21 cellular contexts compared by ENCODE assay signal in genomic region chr13:73096173-73097117, GRCh38. TPM values are rescaled to one million over a fixed set of nuclear protein-coding genes. Genes with fewer than 3 reads are reported as not detected.
A peak's percentile ranks its signal among the peaks of the same experiment; 100 is the strongest.
DNase-seq lines count a peak whose midpoint lies in the region; ATAC-seq, FAIRE-seq and TF ChIP-seq lines count a peak whose summit lies in the region.
"Had no signal": no experiment of that assay in that cellular context is flagged by ENCODE, and none has a peak within 500 bp of the region (broad histone marks: within the 10 kb centered on the region; RNA-seq: fewer than 3 reads in every experiment).

No MANE protein-coding gene starts in this region.

- H3K36me3 ChIP-seq in HepG2 (replicated peaks in 1 of 2; ENCODE audit: control insufficient read depth in 1 of 2, insufficient read depth in 2 of 2, low read length in 2 of 2): no peaks in the 10 kb centered on the region
- H3K36me3 ChIP-seq in right lobe of liver: no peaks in the 10 kb centered on the region
- H3K36me3 ChIP-seq in lower lobe of right lung: no peaks in the 10 kb centered on the region
- H3K36me3 ChIP-seq in gastroesophageal sphincter: no peaks in the 10 kb centered on the region
- H3K36me3 ChIP-seq: vagina had no signal

- H3K4me3 ChIP-seq in HepG2 (replicated peaks in 1 of 3; ENCODE audit: insufficient read depth in 1 of 3, low read depth in 2 of 3, low read length in 3 of 3): no peak overlapping the region
- no peak overlapping the region for H3K4me3 ChIP-seq in right lobe of liver
- no peak overlapping the region for H3K4me3 ChIP-seq in lower lobe of right lung
- H3K4me3 ChIP-seq in gastroesophageal sphincter: no peak overlapping the region
- H3K4me3 ChIP-seq: vagina had no signal

- no peak for TF ChIP-seq EP300 in HepG2 (IDR thresholded peaks at IDR 0.05; ENCODE audit: low read depth in 2 of 2, low read length in 2 of 2)
- no peak for TF ChIP-seq EP300 in HepG2 (CRISPR knock-in tag; IDR thresholded peaks at IDR 0.05; ENCODE audit: borderline replicate concordance)
- TF ChIP-seq EP300 in gastroesophageal sphincter (IDR thresholded peaks at IDR 0.05): no peak

- FAIRE-seq in HepG2 (lab: Jason Lieb, UNC) (no peak), urothelium cell line (lab: Jason Lieb, UNC) (no peak)
- FAIRE-seq: G401.6, GM12891 had no signal

- no peaks in the 10 kb centered on the region for H4K20me1 ChIP-seq in HepG2 (ENCODE audit: insufficient read depth, low read length)

- in situ Hi-C loops in HepG2 (cut with HindIII; ENCODE audit: extremely low pct_ligation_motif_present, low pct_unique_long_range_greater_than_20kb): no loop called here

- H3K9me3 ChIP-seq in HepG2 (ENCODE audit: low read length) (no peaks in the 10 kb centered on the region), right lobe of liver (no peaks in the 10 kb centered on the region), lower lobe of right lung (no peaks in the 10 kb centered on the region), gastroesophageal sphincter (no peaks in the 10 kb centered on the region)
- H3K9me3 ChIP-seq: vagina had no signal

- no peak for TF ChIP-seq POLR2A in HepG2 (IDR thresholded peaks at IDR 0.05; ENCODE audit: insufficient read depth in 1 of 2, low read depth in 2 of 2, low read length in 2 of 2)
- no peak for TF ChIP-seq POLR2A in right lobe of liver (IDR thresholded peaks at IDR 0.05)
- TF ChIP-seq POLR2A in gastroesophageal sphincter (IDR thresholded peaks at IDR 0.05): no peak

- CTCF ChIA-PET in HepG2 (lab: Yijun Ruan, JAX; ENCODE audit: low intra/inter-chr PET ratio, low total read pairs): no interaction called here

- no peak for TF ChIP-seq RAD21 in HepG2 (CRISPR knock-in tag; IDR thresholded peaks at IDR 0.05)

- no peaks in the 10 kb centered on the region for H3K79me2 ChIP-seq in HepG2 (ENCODE audit: insufficient read depth, low read length)

- BruUV-seq in HepG2 (replicated peaks; lab: Mats Ljungman, UMichigan): no TSS peak

- peaks cover 14% of the 10 kb centered on the region; the same call in 1 of the 2 replicates for H3K4me1 ChIP-seq in HepG2 (ENCODE audit: insufficient read depth, low read length)
- no peaks in the 10 kb centered on the region for H3K4me1 ChIP-seq in right lobe of liver
- H3K4me1 ChIP-seq in foreskin keratinocyte: peaks cover 13% of the 10 kb centered on the region
- no peaks in the 10 kb centered on the region for H3K4me1 ChIP-seq in lower lobe of right lung
- no peaks in the 10 kb centered on the region for H3K4me1 ChIP-seq in gastroesophageal sphincter
- H3K4me1 ChIP-seq: vagina had no signal

- WGBS in HepG2 (ENCODE audit: low lambda C conversion rate): 39% methylated on average over 8 of the region's 8 CpGs
- 50% methylated on average over 8 of the region's 8 CpGs for WGBS in right lobe of liver (ENCODE audit: insufficient coverage, low coverage, low lambda C conversion rate, missing lambda C conversion rate)
- 53 to 79% methylated on average over 3 to 4 of the region's 8 CpGs for WGBS in gastroesophageal sphincter (ENCODE audit: low coverage in 1 of 2), 2 donors

- intact Hi-C loops in HepG2 (cut with micrococcal nuclease; ENCODE audit: unreplicated experiment) (no loop called here), right lobe of liver (cut with DNase I) (no loop called here), lower lobe of right lung (cut with DNase I) (no loop called here)

- H3K27me3 ChIP-seq in HepG2 (ENCODE audit: control insufficient read depth in 1 of 2, insufficient read depth in 2 of 2, low read length in 2 of 2) (peaks cover 0 to 1% of the 10 kb centered on the region in 2 experiments; a peak in 1 of 5 replicates), right lobe of liver (no peaks in the 10 kb centered on the region), foreskin keratinocyte (no peaks in the 10 kb centered on the region), lower lobe of right lung (ENCODE audit: low read depth) (no peaks in the 10 kb centered on the region), gastroesophageal sphincter (no peaks in the 10 kb centered on the region)
- H3K27me3 ChIP-seq: vagina had no signal

- peak; percentile 21 for DNase-seq in HepG2 (ENCODE audit: low spot score)
- no peak for DNase-seq in right lobe of liver
- DNase-seq in RPMI7951 (ENCODE audit: low read depth): peak; percentile 17
- peak; percentile 78 to 92 for DNase-seq in foreskin keratinocyte
- peak; percentile 66 for DNase-seq in urothelium cell line (ENCODE audit: low spot score)
- DNase-seq in lower lobe of right lung: no peak
- no peak for DNase-seq in stimulated activated CD4-positive, alpha-beta T cell treated with anti-CD3 and anti-CD28 coated beads, Interleukin-2, amount 100 ng/mL, for 24 hours
- DNase-seq: CD4-positive, CD25-positive, alpha-beta regulatory T cell; cerebellar nuclear complex; foreskin fibroblast; H9; NCI-H1092 treated with DMSO at 0.1 percent for 48 hours; NCI-H2107; NCI-H69; stimulated activated naive CD8-positive, alpha-beta T cell treated with anti-CD3 and anti-CD28 coated beads, Interleukin-15, amount 100 ng/mL, for 72 hours had no signal

- no peak for ATAC-seq in HepG2
- no peak for ATAC-seq in right lobe of liver
- ATAC-seq in foreskin keratinocyte: peak; percentile 94
- no peak for ATAC-seq in lower lobe of right lung
- no peak for ATAC-seq in gastroesophageal sphincter
- ATAC-seq: natural killer cell treated with Interleukin-12 subunit alpha and Interleukin-12 subunit beta and Interleukin-15 and Interleukin-18, amount 100 ng/mL, for 72 hours; stimulated activated naive CD8-positive, alpha-beta T cell treated with anti-CD3 and anti-CD28 coated beads, Interleukin-15, amount 100 ng/mL, for 72 hours; WTC11 had no signal

- H3K4me2 ChIP-seq in HepG2 (ENCODE audit: low read depth, low read length): no peak overlapping the region

- H3K9ac ChIP-seq in HepG2 (ENCODE audit: insufficient read depth, low read depth, low read length): no peak overlapping the region

- POLR2A ChIA-PET in HepG2 (lab: Yijun Ruan, JAX): no interaction called here

- peak overlapping the region; percentile 52 for H2AFZ ChIP-seq in HepG2 (ENCODE audit: low read length)

- TF ChIP-seq CTCF in HepG2 (CRISPR knock-in tag; IDR thresholded peaks at IDR 0.05) (no peak), right lobe of liver (IDR thresholded peaks at IDR 0.05) (no peak), foreskin keratinocyte (conservative IDR thresholded peaks at IDR 0.05) (peak; percentile 13), lower lobe of right lung (IDR thresholded peaks at IDR 0.05) (no peak), gastroesophageal sphincter (IDR thresholded peaks at IDR 0.05) (no peak)

- no peak overlapping the region for H3K27ac ChIP-seq in HepG2 (ENCODE audit: extremely low read length, insufficient read depth, low read length)
- H3K27ac ChIP-seq in right lobe of liver: no peak overlapping the region
- H3K27ac ChIP-seq in foreskin keratinocyte: peak overlapping the region; percentile 32
- H3K27ac ChIP-seq in lower lobe of right lung: no peak overlapping the region
- H3K27ac ChIP-seq in gastroesophageal sphincter: no peak overlapping the region
- H3K27ac ChIP-seq: vagina had no signal

TF ChIP-seq in HepG2, 621 proteins besides CTCF, POLR2A, EP300 and RAD21:
- no peak for TF ChIP-seq TMF1 (CRISPR knock-in tag; IDR thresholded peaks at IDR 0.05; ENCODE audit: low read depth)
- TF ChIP-seq HNRNPH1 (optimal IDR thresholded peaks at IDR 0.05; ENCODE audit: low read depth, low read length): no peak
- no peak for TF ChIP-seq ZNF335 (CRISPR knock-in tag; IDR thresholded peaks at IDR 0.05)
- peak; percentile 47; the same call in 1 of the 2 replicates for TF ChIP-seq FOSL2 (CRISPR knock-in tag; IDR thresholded peaks at IDR 0.05)

RNA-seq across cellular contexts. Expression of gene KLF5, which starts 37.6 kb away (rescaled TPM):
- total RNA-seq in HepG2 (2016; rRNA removed; fragmentation: Illumina TruSeq; extraction: Trizol): 0.52 and 1.7 TPM in 2 replicates
- 0.09 and 0.20 TPM in 2 replicates for total RNA-seq in HepG2 (2016; cell fraction: cytosol; rRNA removed; fragmentation: Illumina TruSeq; extraction: Trizol; ENCODE audit: low read depth)
- 0.58 and 1.3 TPM in 2 replicates for total RNA-seq in HepG2 (2016; cell fraction: insoluble cytoplasmic fraction; rRNA removed; fragmentation: Illumina TruSeq; extraction: Trizol)
- 0.46 and 0.62 TPM in 2 replicates for total RNA-seq in HepG2 (2016; cell fraction: membrane; rRNA removed; fragmentation: Illumina TruSeq; extraction: Trizol)
- 0.66 and 1.5 TPM in 2 replicates for total RNA-seq in HepG2 (2016; cell fraction: nucleus; rRNA removed; fragmentation: Illumina TruSeq; extraction: Trizol)
- 7.1 and 9.2 TPM in 2 replicates for polyA plus RNA-seq in HepG2 (2011; rRNA removed)
- 5.3 and 6.9 TPM in 2 replicates for polyA plus RNA-seq in HepG2 (2011; cell fraction: cytosol; rRNA removed)
- polyA plus RNA-seq in HepG2 (2011; cell fraction: nucleus; rRNA removed): 4.8 and 5.5 TPM in 2 replicates
- polyA plus RNA-seq in HepG2 (2012): 2.4 and 5.3 TPM in 2 replicates
- 0.11 and 0.15 TPM in 2 replicates for polyA plus RNA-seq in HepG2 (2016; cell fraction: cytosol; fragmentation: Illumina TruSeq; extraction: Trizol; ENCODE audit: low read depth)
- 1.6 and 2.0 TPM in 2 replicates for polyA plus RNA-seq in HepG2 (2016; cell fraction: insoluble cytoplasmic fraction; fragmentation: Illumina TruSeq; extraction: Trizol; ENCODE audit: low read depth)
- polyA plus RNA-seq in HepG2 (2016; cell fraction: membrane; fragmentation: Illumina TruSeq; extraction: Trizol; ENCODE audit: low read depth): 0.45 and 0.58 TPM in 2 replicates
- 1.8 and 2.4 TPM in 2 replicates for polyA plus RNA-seq in HepG2 (2016; cell fraction: nucleus; fragmentation: Illumina TruSeq; extraction: Trizol; ENCODE audit: insufficient read depth, low read depth)
- 14.3 and 611 TPM in 2 replicates for polyA minus RNA-seq in HepG2 (2011; rRNA and poly(A)+ RNA removed; ENCODE audit: low replicate concordance)
- 3.6 and 4.0 TPM in 2 replicates for polyA minus RNA-seq in HepG2 (2011; cell fraction: cytosol; rRNA and poly(A)+ RNA removed)
- polyA minus RNA-seq in HepG2 (2011; cell fraction: nucleus; rRNA and poly(A)+ RNA removed): 6.2 and 7.8 TPM in 2 replicates
- 1 to 10 TPM in 2 of 6 experiments, under 1 TPM in 4; 0.29 to 4.2 (median 0.74) TPM for total RNA-seq in right lobe of liver
- 4.1 and 4.6 TPM in 2 replicates for total RNA-seq in RPMI7951 (2014; rRNA removed; shearing (Covaris generic))
- total RNA-seq in foreskin keratinocyte: 75.7 and 85.3 TPM in 2 replicates
- 31.6 and 39.7 TPM in 2 replicates for polyA plus RNA-seq in foreskin keratinocyte
- 46.6 TPM for total RNA-seq in lower lobe of right lung
- total RNA-seq in gastroesophageal sphincter: 10 to 100 TPM in 1 of 4 donors, 1 to 10 TPM in 3; 2.5 to 22.7 (median 4.9) TPM

Comparison
In these comparisons a context has a peak if more than half of its experiments do, and no peak if none do; other contexts are left out.
1. DNase-seq: peak in HepG2 (single experiment), RPMI7951 (single experiment), foreskin keratinocyte (2 of 2) and urothelium cell line (single experiment); none in right lobe of liver (0 of 3), lower lobe of right lung (single experiment) and stimulated activated CD4-positive, alpha-beta T cell treated with anti-CD3 and anti-CD28 coated beads, Interleukin-2, amount 100 ng/mL, for 24 hours (0 of 2).